In the genomic region with DNA sequence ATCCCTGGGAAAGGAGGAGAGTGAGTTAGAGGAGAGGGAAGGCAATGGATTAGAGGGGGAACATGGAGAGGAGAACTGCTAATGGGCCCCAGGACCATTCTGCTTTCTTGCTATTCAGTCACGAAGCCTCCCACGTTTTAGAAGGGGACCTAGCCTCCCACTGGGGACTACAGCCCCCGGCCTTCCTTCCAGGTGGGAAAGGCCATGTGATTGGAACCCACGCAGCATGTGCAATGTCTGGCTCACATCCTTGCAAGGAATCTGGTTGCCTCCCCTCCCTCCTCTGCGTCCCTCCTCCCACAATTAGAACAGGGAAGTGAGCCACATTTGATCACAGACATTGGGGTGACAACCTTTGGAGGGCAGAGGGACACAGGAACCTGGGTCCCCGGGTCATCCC, we compare ENCODE assay signal across 37 cellular contexts.
"Had no signal": no experiment of that assay in that cellular context is flagged by ENCODE, and none has a peak within 500 bp of the region (broad histone marks: within the 10 kb centered on the region; RNA-seq: fewer than 3 reads in every experiment).

No MANE protein-coding gene starts in this region.

- H3K4me3 ChIP-seq: adrenal gland, ascending aorta, body of pancreas, breast epithelium, cardiac muscle cell had no signal

- H3K4me1 ChIP-seq: adrenal gland, ascending aorta, body of pancreas, breast epithelium had no signal

- H3K27ac Mint-ChIP-seq: activated naive CD4-positive, alpha-beta T cell treated with anti-CD3 and anti-CD28 coated beads for 36 hours; activated naive CD4-positive, alpha-beta T cell treated with anti-CD3 and anti-CD28 coated beads, Interleukin-2, amount 50 U/mL, for 24 hours; activated naive CD8-positive, alpha-beta T cell; activated naive CD8-positive, alpha-beta T cell treated with anti-CD3 and anti-CD28 coated beads for 36 hours; activated naive CD8-positive, alpha-beta T cell treated with anti-CD3 and anti-CD28 coated beads, Interleukin-2, amount 10 ng/mL, durations not matched to agents 7 days and 5 days; activated naive CD8-positive, alpha-beta T cell treated with anti-CD3 and anti-CD28 coated beads, Interleukin-2, amount 50 U/mL, for 24 hours; activated T-cell treated with anti-CD3 and anti-CD28 coated beads, Interleukin-2, amount 50 U/mL, for 72 hours; activated T-helper 1 cell treated with anti-CD3 and anti-CD28 coated beads, Interleukin-12 subunit alpha, Interleukin-12 subunit beta, Interleukin-2, Interleukin-4 antibody, amounts not matched to agents 30 ng/mL and 10 ng/mL and 1 ng/mL, durations not matched to agents 14 hours and 24 hours and 36 hours; activated T-helper 17 cell treated with anti-CD3 and anti-CD28 coated beads, Interleukin-2, amount 50 U/mL, for 72 hours; activated T-helper 2 cell treated with anti-CD3 and anti-CD28 coated beads, Interferon-gamma antibody, Interleukin-2, Interleukin-4, amounts not matched to agents 10 μg/mL and 5 μg/mL and 100 μg/mL, durations not matched to agents 14 hours and 24 hours and 36 hours; brain had no signal

- H3K9me3 Mint-ChIP-seq: activated naive CD4-positive, alpha-beta T cell treated with anti-CD3 and anti-CD28 coated beads for 36 hours; activated naive CD4-positive, alpha-beta T cell treated with anti-CD3 and anti-CD28 coated beads, Interleukin-2, amount 50 U/mL, for 24 hours; activated naive CD8-positive, alpha-beta T cell treated with anti-CD3 and anti-CD28 coated beads for 36 hours; activated naive CD8-positive, alpha-beta T cell treated with anti-CD3 and anti-CD28 coated beads, Interleukin-2, amount 10 ng/mL, durations not matched to agents 7 days and 5 days; activated naive CD8-positive, alpha-beta T cell treated with anti-CD3 and anti-CD28 coated beads, Interleukin-2, amount 50 U/mL, for 24 hours; activated T-cell treated with anti-CD3 and anti-CD28 coated beads, Interleukin-2, amount 50 U/mL, for 24 hours; activated T-cell treated with anti-CD3 and anti-CD28 coated beads, Interleukin-2, amount 50 U/mL, for 4 hours; activated T-cell treated with anti-CD3 and anti-CD28 coated beads, Interleukin-2, amount 50 U/mL, for 72 hours; activated T-helper 1 cell treated with anti-CD3 and anti-CD28 coated beads, Interleukin-12 subunit alpha, Interleukin-12 subunit beta, Interleukin-2, Interleukin-4 antibody, amounts not matched to agents 30 ng/mL and 10 ng/mL and 1 ng/mL, durations not matched to agents 14 hours and 24 hours and 36 hours; activated T-helper 17 cell treated with anti-CD3 and anti-CD28 coated beads, Interleukin-2, amount 50 U/mL, for 72 hours; activated T-helper 2 cell treated with anti-CD3 and anti-CD28 coated beads, Interferon-gamma antibody, Interleukin-2, Interleukin-4, amounts not matched to agents 10 μg/mL and 5 μg/mL and 100 μg/mL, durations not matched to agents 14 hours and 24 hours and 36 hours; brain; central memory CD8-positive, alpha-beta T cell had no signal

- H3K27me3 ChIP-seq: adrenal gland, ascending aorta, body of pancreas, brain microvascular endothelial cell, breast epithelium, cardiac muscle cell had no signal

- ATAC-seq: activated naive CD8-positive, alpha-beta T cell treated with anti-CD3 and anti-CD28 coated beads, Interleukin-2, amount 50 U/mL, for 24 hours; activated T-cell treated with anti-CD3 and anti-CD28 coated beads, Interleukin-2, amount 50 U/mL, for 4 hours; activated T-cell treated with anti-CD3 and anti-CD28 coated beads, Interleukin-2, amount 50 U/mL, for 72 hours; activated T-helper 17 cell treated with anti-CD3 and anti-CD28 coated beads, Interleukin-2, amount 50 U/mL, for 72 hours; body of pancreas had no signal

- H3K27ac ChIP-seq: adrenal gland, ascending aorta, body of pancreas, brain microvascular endothelial cell, breast epithelium, cardiac muscle cell had no signal

- FAIRE-seq: astrocyte, bronchial epithelial cell had no signal

- H3K36me3 ChIP-seq: adrenal gland, brain microvascular endothelial cell, breast epithelium, cardiac muscle cell had no signal

- H3K27me3 Mint-ChIP-seq: activated naive CD4-positive, alpha-beta T cell treated with anti-CD3 and anti-CD28 coated beads, Interleukin-2, amount 50 U/mL, for 24 hours; activated naive CD8-positive, alpha-beta T cell; activated naive CD8-positive, alpha-beta T cell treated with anti-CD3 and anti-CD28 coated beads for 36 hours; activated naive CD8-positive, alpha-beta T cell treated with anti-CD3 and anti-CD28 coated beads, Interleukin-2, amount 10 ng/mL, durations not matched to agents 7 days and 5 days; activated naive CD8-positive, alpha-beta T cell treated with anti-CD3 and anti-CD28 coated beads, Interleukin-2, amount 50 U/mL, for 24 hours; activated T-cell treated with anti-CD3 and anti-CD28 coated beads, Interleukin-2, amount 50 U/mL, for 24 hours; activated T-helper 17 cell treated with anti-CD3 and anti-CD28 coated beads, Interleukin-2, amount 50 U/mL, for 72 hours; brain; central memory CD8-positive, alpha-beta T cell had no signal

- DNase-seq: activated effector memory CD4-positive, alpha-beta T cell treated with anti-CD3 and anti-CD28 coated beads, Interleukin-2, amount 50 U/mL, for 16 hours; activated effector memory CD4-positive, alpha-beta T cell treated with Interleukin-2 at 50 U/mL for 16 hours; activated gamma-delta T cell; activated gamma-delta T cell treated with Interleukin-2 at 50 U/mL for 16 hours; activated naive CD4-positive, alpha-beta T cell; activated naive CD4-positive, alpha-beta T cell treated with anti-CD3 and anti-CD28 coated beads for 36 hours; activated naive CD4-positive, alpha-beta T cell treated with anti-CD3 and anti-CD28 coated beads, Interleukin-2, amount 50 U/mL, for 16 hours; activated naive CD4-positive, alpha-beta T cell treated with Interleukin-2 at 50 U/mL for 16 hours; activated naive CD8-positive, alpha-beta T cell treated with anti-CD3 and anti-CD28 coated beads for 36 hours; activated naive CD8-positive, alpha-beta T cell treated with anti-CD3 and anti-CD28 coated beads, Interleukin-2, amount 10 ng/mL, durations not matched to agents 7 days and 5 days; activated naive CD8-positive, alpha-beta T cell treated with anti-CD3 and anti-CD28 coated beads, Interleukin-2, amount 50 U/mL, for 24 hours; activated T-cell treated with anti-CD3 and anti-CD28 coated beads, Interleukin-2, amount 50 U/mL, for 1 hour; activated T-cell treated with anti-CD3 and anti-CD28 coated beads, Interleukin-2, amount 50 U/mL, for 24 hours; activated T-cell treated with anti-CD3 and anti-CD28 coated beads, Interleukin-2, amount 50 U/mL, for 4 hours; activated T-cell treated with anti-CD3 and anti-CD28 coated beads, Interleukin-2, amount 50 U/mL, for 48 hours; activated T-cell treated with anti-CD3 and anti-CD28 coated beads, Interleukin-2, amount 50 U/mL, for 72 hours; adrenal gland; amniotic stem cell; amygdala; anterior cingulate cortex; aorta; body of pancreas; brain microvascular endothelial cell; central memory CD4-positive, alpha-beta T cell; cerebellar nuclear complex had no signal

- H3K9me3 ChIP-seq: adrenal gland, ascending aorta, body of pancreas, breast epithelium had no signal

- H3K4me3 Mint-ChIP-seq: activated naive CD4-positive, alpha-beta T cell treated with anti-CD3 and anti-CD28 coated beads for 36 hours; activated naive CD4-positive, alpha-beta T cell treated with anti-CD3 and anti-CD28 coated beads, Interleukin-2, amount 50 U/mL, for 24 hours; activated naive CD8-positive, alpha-beta T cell; activated naive CD8-positive, alpha-beta T cell treated with anti-CD3 and anti-CD28 coated beads for 36 hours; activated naive CD8-positive, alpha-beta T cell treated with anti-CD3 and anti-CD28 coated beads, Interleukin-2, amount 10 ng/mL, durations not matched to agents 7 days and 5 days; activated naive CD8-positive, alpha-beta T cell treated with anti-CD3 and anti-CD28 coated beads, Interleukin-2, amount 50 U/mL, for 24 hours; activated T-cell treated with anti-CD3 and anti-CD28 coated beads, Interleukin-2, amount 50 U/mL, for 24 hours; activated T-cell treated with anti-CD3 and anti-CD28 coated beads, Interleukin-2, amount 50 U/mL, for 4 hours; activated T-cell treated with anti-CD3 and anti-CD28 coated beads, Interleukin-2, amount 50 U/mL, for 72 hours; activated T-helper 1 cell treated with anti-CD3 and anti-CD28 coated beads, Interleukin-12 subunit alpha, Interleukin-12 subunit beta, Interleukin-2, Interleukin-4 antibody, amounts not matched to agents 30 ng/mL and 10 ng/mL and 1 ng/mL, durations not matched to agents 14 hours and 24 hours and 36 hours; activated T-helper 17 cell treated with anti-CD3 and anti-CD28 coated beads, Interleukin-2, amount 50 U/mL, for 72 hours; brain; central memory CD8-positive, alpha-beta T cell had no signal

- H3K4me1 Mint-ChIP-seq: activated naive CD4-positive, alpha-beta T cell treated with anti-CD3 and anti-CD28 coated beads, Interleukin-2, amount 50 U/mL, for 24 hours; activated naive CD8-positive, alpha-beta T cell treated with anti-CD3 and anti-CD28 coated beads for 36 hours; activated naive CD8-positive, alpha-beta T cell treated with anti-CD3 and anti-CD28 coated beads, Interleukin-2, amount 10 ng/mL, durations not matched to agents 7 days and 5 days; activated naive CD8-positive, alpha-beta T cell treated with anti-CD3 and anti-CD28 coated beads, Interleukin-2, amount 50 U/mL, for 24 hours; activated T-helper 17 cell treated with anti-CD3 and anti-CD28 coated beads, Interleukin-2, amount 50 U/mL, for 72 hours; brain; central memory CD8-positive, alpha-beta T cell had no signal
